12 cellular contexts compared by ENCODE assay signal in the genomic region with DNA sequence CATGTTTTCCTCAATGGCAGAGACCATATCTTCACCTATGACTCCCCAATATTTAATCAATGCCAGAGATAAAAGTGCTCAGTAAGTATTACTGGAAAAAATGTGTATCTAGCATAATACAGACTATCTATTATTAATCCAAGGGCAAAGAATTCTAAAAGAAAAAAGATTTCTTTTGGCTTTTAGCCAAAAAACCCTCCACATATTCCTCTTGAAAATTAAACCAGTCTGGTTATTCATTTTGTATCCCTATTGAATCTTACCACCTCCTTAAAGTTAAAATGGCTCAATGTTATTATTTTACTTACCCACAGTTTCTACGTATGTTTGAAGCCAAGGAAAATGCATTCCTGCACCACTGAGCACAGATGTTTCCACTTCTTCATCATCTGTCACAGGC. TPM values are rescaled to one million over a fixed set of nuclear protein-coding genes. Genes with fewer than 3 reads are reported as not detected.
DNase-seq lines count a peak whose midpoint lies in the region; ATAC-seq and TF ChIP-seq lines count a peak whose summit lies in the region.
"Had no signal": no experiment of that assay in that cellular context is flagged by ENCODE, and none has a peak within 500 bp of the region (broad histone marks: within the 10 kb centered on the region; RNA-seq: fewer than 3 reads in every experiment).

No MANE protein-coding gene starts in this region.

- no peak for DNase-seq in GM23338 (ENCODE audit: low spot score)
- DNase-seq in activated T-helper 2 cell treated with anti-CD3 and anti-CD28 coated beads, Interferon-gamma antibody, Interleukin-2, Interleukin-4, amounts not matched to agents 10 μg/mL and 5 μg/mL and 100 μg/mL, durations not matched to agents 14 hours and 24 hours and 36 hours (ENCODE audit: low spot score): no peak
- no peak for DNase-seq in mesothelial cell of epicardium (ENCODE audit: low spot score in 2 of 2, unreplicated experiment in 2 of 2)
- no peak for DNase-seq in stimulated activated CD4-positive, alpha-beta T cell treated with anti-CD3 and anti-CD28 coated beads, Interleukin-2, amount 100 ng/mL, for 48 hours
- no peak for DNase-seq in WERI-Rb-1
- DNase-seq: dorsolateral prefrontal cortex, left ventricle myocardium inferior, NCI-H1105 treated with DMSO at 0.1 percent for 48 hours, NCI-H82 had no signal

- no peak overlapping the region for H3K9ac ChIP-seq in BLaER1

- H3F3A ChIP-seq in GM23338 (replicated peaks; ENCODE audit: low read depth): no peaks in the 10 kb centered on the region

- H3K27ac ChIP-seq in BLaER1 (no peak overlapping the region), GM23338 (ENCODE audit: low read depth) (no peak overlapping the region), WERI-Rb-1 (no peak overlapping the region)
- H3K27ac ChIP-seq: dorsolateral prefrontal cortex, HL-60, left ventricle myocardium inferior had no signal

- peaks cover 9% of the 10 kb centered on the region; the same call in 2 of the 3 replicates for H3K4me1 Mint-ChIP-seq in GM23338
- H3K4me1 Mint-ChIP-seq in activated T-helper 2 cell treated with anti-CD3 and anti-CD28 coated beads, Interferon-gamma antibody, Interleukin-2, Interleukin-4, amounts not matched to agents 10 μg/mL and 5 μg/mL and 100 μg/mL, durations not matched to agents 14 hours and 24 hours and 36 hours (ENCODE audit: low read depth): peaks cover 27% of the 10 kb centered on the region
- peaks cover 35% of the 10 kb centered on the region for H3K4me1 Mint-ChIP-seq in mesothelial cell of epicardium

- H3K9me3 Mint-ChIP-seq in GM23338 (no peaks in the 10 kb centered on the region), mesothelial cell of epicardium (no peaks in the 10 kb centered on the region)
- no peaks in the 10 kb centered on the region for H3K9me3 Mint-ChIP-seq in activated T-helper 2 cell treated with anti-CD3 and anti-CD28 coated beads, Interferon-gamma antibody, Interleukin-2, Interleukin-4, amounts not matched to agents 10 μg/mL and 5 μg/mL and 100 μg/mL, durations not matched to agents 14 hours and 24 hours and 36 hours

- TF ChIP-seq CTCF in GM23338 (conservative IDR thresholded peaks at IDR 0.05; ENCODE audit: low read depth in 2 of 2) (no peak), mesothelial cell of epicardium (IDR thresholded peaks at IDR 0.05; ENCODE audit: unreplicated experiment) (no peak), WERI-Rb-1 (IDR thresholded peaks at IDR 0.05; ENCODE audit: low read depth, low read length) (no peak)

- H3K79me2 ChIP-seq in GM23338 (replicated peaks; ENCODE audit: insufficient read depth): peaks cover 53% of the 10 kb centered on the region

- peaks cover 29% of the 10 kb centered on the region for H3K36me3 Mint-ChIP-seq in GM23338 (ENCODE audit: low read depth)
- H3K36me3 Mint-ChIP-seq in activated T-helper 2 cell treated with anti-CD3 and anti-CD28 coated beads, Interferon-gamma antibody, Interleukin-2, Interleukin-4, amounts not matched to agents 10 μg/mL and 5 μg/mL and 100 μg/mL, durations not matched to agents 14 hours and 24 hours and 36 hours (ENCODE audit: low read depth): peaks cover 40% of the 10 kb centered on the region
- H3K36me3 Mint-ChIP-seq in mesothelial cell of epicardium: peaks cover 19% of the 10 kb centered on the region

- no peaks in the 10 kb centered on the region for H3K9me3 ChIP-seq in BLaER1
- no peaks in the 10 kb centered on the region for H3K9me3 ChIP-seq in WERI-Rb-1 (ENCODE audit: severe bottlenecking)
- H3K9me3 ChIP-seq: left ventricle myocardium inferior had no signal

- H3K4me1 ChIP-seq in BLaER1 (peaks cover 42% of the 10 kb centered on the region), GM23338 (ENCODE audit: insufficient read depth) (peaks cover 12% of the 10 kb centered on the region; the same call in 1 of the 2 replicates)

- H3K36me3 ChIP-seq in BLaER1 (peaks cover 21% of the 10 kb centered on the region), GM23338 (ENCODE audit: insufficient read depth) (peaks cover 17% of the 10 kb centered on the region), WERI-Rb-1 (no peaks in the 10 kb centered on the region)

- H3K4me3 ChIP-seq in BLaER1 (peak overlapping the region; percentile 80; the same call in 1 of the 2 replicates), GM23338 (peak overlapping the region; percentile 73), WERI-Rb-1 (ENCODE audit: low read depth, low read length) (no peak overlapping the region)

- no peak for ATAC-seq in GM23338
- ATAC-seq in HG03025 (IDR thresholded peaks at IDR 0.05; ENCODE audit: low FRiP score, unreplicated experiment): no peak

- H3K4me2 ChIP-seq in BLaER1 (peak overlapping the region; percentile 88), GM23338 (peak overlapping the region; percentile 86)

- H2AFZ ChIP-seq in GM23338: no peak overlapping the region

- H3K27me3 ChIP-seq in BLaER1: no peaks in the 10 kb centered on the region
- H3K27me3 ChIP-seq in GM23338 (ENCODE audit: insufficient read depth): no peaks in the 10 kb centered on the region
- H3K27me3 ChIP-seq in WERI-Rb-1 (ENCODE audit: insufficient read depth, low read depth, severe bottlenecking): no peaks in the 10 kb centered on the region
- H3K27me3 ChIP-seq: dorsolateral prefrontal cortex had no signal

- intact Hi-C loops in activated T-helper 2 cell treated with anti-CD3 and anti-CD28 coated beads, Interferon-gamma antibody, Interleukin-2, Interleukin-4, amounts not matched to agents 10 μg/mL and 5 μg/mL and 100 μg/mL, durations not matched to agents 14 hours and 24 hours and 36 hours (cut with micrococcal nuclease): loop anchor here (5.0 kb wide), 1 partner anchor 44 kb away; no protein-coding TSS in a partner anchor

- H3K27me3 Mint-ChIP-seq in GM23338 (ENCODE audit: insufficient read depth, low read depth, poor library complexity) (peaks cover 6% of the 10 kb centered on the region), mesothelial cell of epicardium (ENCODE audit: low read depth) (no peaks in the 10 kb centered on the region)
- H3K27me3 Mint-ChIP-seq in activated T-helper 2 cell treated with anti-CD3 and anti-CD28 coated beads, Interferon-gamma antibody, Interleukin-2, Interleukin-4, amounts not matched to agents 10 μg/mL and 5 μg/mL and 100 μg/mL, durations not matched to agents 14 hours and 24 hours and 36 hours (ENCODE audit: low read depth): no peaks in the 10 kb centered on the region

- H3K9me2 ChIP-seq in GM23338 (ENCODE audit: insufficient read depth): no peaks in the 10 kb centered on the region

- 0 out of 2 replicates have a peak overlapping the region, but pooled peaks have one; percentile 43 for H3K27ac Mint-ChIP-seq in GM23338
- no peak overlapping the region for H3K27ac Mint-ChIP-seq in activated T-helper 2 cell treated with anti-CD3 and anti-CD28 coated beads, Interferon-gamma antibody, Interleukin-2, Interleukin-4, amounts not matched to agents 10 μg/mL and 5 μg/mL and 100 μg/mL, durations not matched to agents 14 hours and 24 hours and 36 hours
- no peak overlapping the region for H3K27ac Mint-ChIP-seq in mesothelial cell of epicardium

- H3K4me3 Mint-ChIP-seq in GM23338: peak overlapping the region; percentile 50; the same call in 2 of the 3 replicates
- H3K4me3 Mint-ChIP-seq in activated T-helper 2 cell treated with anti-CD3 and anti-CD28 coated beads, Interferon-gamma antibody, Interleukin-2, Interleukin-4, amounts not matched to agents 10 μg/mL and 5 μg/mL and 100 μg/mL, durations not matched to agents 14 hours and 24 hours and 36 hours (ENCODE audit: low read depth): peak overlapping the region; percentile 45
- H3K4me3 Mint-ChIP-seq in mesothelial cell of epicardium: peak overlapping the region; percentile 4

- 0 out of 2 replicates have a peak, but pooled peaks cover 9% of the 10 kb centered on the region for H4K20me1 ChIP-seq in BLaER1
- peaks cover 10% of the 10 kb centered on the region; the same call in 1 of the 2 replicates for H4K20me1 ChIP-seq in GM23338 (replicated peaks; ENCODE audit: insufficient read depth)

TF ChIP-seq in GM23338, 12 proteins besides CTCF, POLR2A, EP300 and RAD21 (continues in another document):
- no peak for TF ChIP-seq EZH2phosphoT487 (IDR thresholded peaks at IDR 0.05; ENCODE audit: unreplicated experiment)

RNA-seq across cellular contexts. Expression of a gene that starts 1.6 kb away (rescaled TPM):
- 13.3 and 16.3 TPM in 2 replicates for total RNA-seq in GM23338 (2014; rRNA removed; shearing (Covaris generic))
- 5.5 and 5.7 TPM in 2 replicates for polyA plus RNA-seq in GM23338 (2016; fragmentation: Nextera tagmentation; extraction: Ambion mirVana)
- 17.6 and 17.9 TPM in 2 replicates for total RNA-seq in activated T-helper 2 cell treated with anti-CD3 and anti-CD28 coated beads, Interferon-gamma antibody, Interleukin-2, Interleukin-4, amounts not matched to agents 10 μg/mL and 5 μg/mL and 100 μg/mL, durations not matched to agents 14 hours and 24 hours and 36 hours
- total RNA-seq in mesothelial cell of epicardium: 13.9 to 15.6 TPM (median 14.2 TPM) in 3 replicates

RNA-seq across cellular contexts. Expression of a gene that starts 29.8 kb away (rescaled TPM):
- 32.7 and 42.6 TPM in 2 replicates for total RNA-seq in GM23338 (2014; rRNA removed; shearing (Covaris generic))
- 33.4 and 40.0 TPM in 2 replicates for polyA plus RNA-seq in GM23338 (2016; fragmentation: Nextera tagmentation; extraction: Ambion mirVana)
- 40.6 and 44.4 TPM in 2 replicates for total RNA-seq in activated T-helper 2 cell treated with anti-CD3 and anti-CD28 coated beads, Interferon-gamma antibody, Interleukin-2, Interleukin-4, amounts not matched to agents 10 μg/mL and 5 μg/mL and 100 μg/mL, durations not matched to agents 14 hours and 24 hours and 36 hours
- total RNA-seq in mesothelial cell of epicardium: 70.0 to 74.3 TPM (median 72.9 TPM) in 3 replicates

RNA-seq across cellular contexts. Expression of a gene that starts 40.2 kb away (rescaled TPM):
- total RNA-seq in GM23338 (2014; rRNA removed; shearing (Covaris generic)): 0.52 TPM in 1 of 2 replicates, not detected in the other
- not detected in 2 replicates for polyA plus RNA-seq in GM23338 (2016; fragmentation: Nextera tagmentation; extraction: Ambion mirVana)
- 0.16 and 0.21 TPM in 2 replicates for total RNA-seq in activated T-helper 2 cell treated with anti-CD3 and anti-CD28 coated beads, Interferon-gamma antibody, Interleukin-2, Interleukin-4, amounts not matched to agents 10 μg/mL and 5 μg/mL and 100 μg/mL, durations not matched to agents 14 hours and 24 hours and 36 hours
- total RNA-seq in mesothelial cell of epicardium: 0.20 to 1.3 TPM (median 0.97 TPM) in 3 replicates
- total RNA-seq: left ventricle myocardium inferior had no signal
